3 cellular contexts compared by ENCODE assay signal in the genomic region with DNA sequence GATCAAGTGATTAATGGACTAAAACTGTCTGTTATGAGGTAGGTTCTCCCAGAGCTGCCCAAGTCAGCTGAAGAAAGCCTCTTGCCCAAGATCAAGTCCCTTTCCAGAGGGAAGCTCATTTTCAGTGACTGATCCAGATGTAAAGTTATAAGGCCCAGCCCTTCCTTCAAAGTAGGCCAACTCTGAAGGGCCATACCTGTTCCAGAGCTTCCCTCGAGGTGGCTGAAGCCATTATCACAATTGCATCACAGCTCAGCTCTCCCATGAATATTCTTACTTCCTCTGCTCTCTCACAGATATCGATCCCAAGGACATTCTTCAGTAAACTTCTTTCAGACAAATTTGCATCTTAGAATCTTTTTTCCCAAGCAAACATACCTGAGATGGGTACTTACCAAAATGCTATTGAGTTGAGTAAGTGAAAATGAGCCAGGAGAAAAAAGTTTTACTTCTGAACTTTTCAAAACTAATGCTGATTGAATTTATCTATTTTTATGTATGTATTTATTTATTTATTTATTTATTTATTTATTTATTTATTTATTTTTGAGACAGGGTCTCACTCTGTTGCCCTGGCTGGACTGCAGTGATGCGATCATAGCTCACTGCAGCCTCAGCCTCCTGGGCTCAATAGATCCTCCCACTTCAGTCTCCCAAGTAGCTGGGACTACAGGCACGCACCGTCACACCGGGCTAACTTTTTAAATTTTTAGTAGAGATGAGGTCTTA.
TF ChIP-seq lines count a peak whose summit lies in the region.

No MANE protein-coding gene starts in this region.

TF ChIP-seq in A549, 52 proteins besides CTCF, POLR2A, EP300 and RAD21:
- peak; percentile 78 for TF ChIP-seq ZC3H11A (IDR thresholded peaks at IDR 0.05)
- no peak for TF ChIP-seq ZNF302 (CRISPR knock-in tag; IDR thresholded peaks at IDR 0.05)

TF ChIP-seq in HEK293, 187 proteins besides CTCF, POLR2A, EP300 and RAD21 (continues in another document):
- no peak for TF ChIP-seq ZNF747 (tag by site-specific recombination; IDR thresholded peaks at IDR 0.05)
- TF ChIP-seq ZNF239 (tag by site-specific recombination; IDR thresholded peaks at IDR 0.05) = no peak
- no peak for TF ChIP-seq ZBTB20 (tag by site-specific recombination; IDR thresholded peaks at IDR 0.05)
- no peak for TF ChIP-seq SP2 (tag by site-specific recombination; IDR thresholded peaks at IDR 0.05)
- TF ChIP-seq GLI4 (tag by site-specific recombination; IDR thresholded peaks at IDR 0.05) = no peak
- no peak for TF ChIP-seq ZSCAN18 (tag by site-specific recombination; IDR thresholded peaks at IDR 0.05)
- TF ChIP-seq ZNF426 (tag by site-specific recombination; IDR thresholded peaks at IDR 0.05) = peak; percentile 83
- no peak for TF ChIP-seq ZNF24 (tag by site-specific recombination; IDR thresholded peaks at IDR 0.05)
- TF ChIP-seq ZNF341 (tag by site-specific recombination; IDR thresholded peaks at IDR 0.05; ENCODE audit: low read depth) = no peak
- no peak for TF ChIP-seq ZNF513 (tag by site-specific recombination; IDR thresholded peaks at IDR 0.05)
- TF ChIP-seq, protein P1, sequence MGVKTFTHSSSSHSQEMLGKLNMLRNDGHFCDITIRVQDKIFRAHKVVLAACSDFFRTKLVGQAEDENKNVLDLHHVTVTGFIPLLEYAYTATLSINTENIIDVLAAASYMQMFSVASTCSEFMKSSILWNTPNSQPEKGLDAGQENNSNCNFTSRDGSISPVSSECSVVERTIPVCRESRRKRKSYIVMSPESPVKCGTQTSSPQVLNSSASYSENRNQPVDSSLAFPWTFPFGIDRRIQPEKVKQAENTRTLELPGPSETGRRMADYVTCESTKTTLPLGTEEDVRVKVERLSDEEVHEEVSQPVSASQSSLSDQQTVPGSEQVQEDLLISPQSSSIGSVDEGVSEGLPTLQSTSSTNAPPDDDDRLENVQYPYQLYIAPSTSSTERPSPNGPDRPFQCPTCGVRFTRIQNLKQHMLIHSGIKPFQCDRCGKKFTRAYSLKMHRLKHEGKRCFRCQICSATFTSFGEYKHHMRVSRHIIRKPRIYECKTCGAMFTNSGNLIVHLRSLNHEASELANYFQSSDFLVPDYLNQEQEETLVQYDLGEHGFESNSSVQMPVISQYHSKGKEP (tag by site-specific recombination; IDR thresholded peaks at IDR 0.05) = no peak
- TF ChIP-seq, protein P2, sequence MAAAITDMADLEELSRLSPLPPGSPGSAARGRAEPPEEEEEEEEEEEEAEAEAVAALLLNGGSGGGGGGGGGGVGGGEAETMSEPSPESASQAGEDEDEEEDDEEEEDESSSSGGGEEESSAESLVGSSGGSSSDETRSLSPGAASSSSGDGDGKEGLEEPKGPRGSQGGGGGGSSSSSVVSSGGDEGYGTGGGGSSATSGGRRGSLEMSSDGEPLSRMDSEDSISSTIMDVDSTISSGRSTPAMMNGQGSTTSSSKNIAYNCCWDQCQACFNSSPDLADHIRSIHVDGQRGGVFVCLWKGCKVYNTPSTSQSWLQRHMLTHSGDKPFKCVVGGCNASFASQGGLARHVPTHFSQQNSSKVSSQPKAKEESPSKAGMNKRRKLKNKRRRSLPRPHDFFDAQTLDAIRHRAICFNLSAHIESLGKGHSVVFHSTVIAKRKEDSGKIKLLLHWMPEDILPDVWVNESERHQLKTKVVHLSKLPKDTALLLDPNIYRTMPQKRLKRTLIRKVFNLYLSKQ (tag by site-specific recombination; IDR thresholded peaks at IDR 0.05; ENCODE audit: borderline replicate concordance) = 0 out of 2 replicates have a peak, but pooled peaks have one; percentile 9
- TF ChIP-seq, protein P3, sequence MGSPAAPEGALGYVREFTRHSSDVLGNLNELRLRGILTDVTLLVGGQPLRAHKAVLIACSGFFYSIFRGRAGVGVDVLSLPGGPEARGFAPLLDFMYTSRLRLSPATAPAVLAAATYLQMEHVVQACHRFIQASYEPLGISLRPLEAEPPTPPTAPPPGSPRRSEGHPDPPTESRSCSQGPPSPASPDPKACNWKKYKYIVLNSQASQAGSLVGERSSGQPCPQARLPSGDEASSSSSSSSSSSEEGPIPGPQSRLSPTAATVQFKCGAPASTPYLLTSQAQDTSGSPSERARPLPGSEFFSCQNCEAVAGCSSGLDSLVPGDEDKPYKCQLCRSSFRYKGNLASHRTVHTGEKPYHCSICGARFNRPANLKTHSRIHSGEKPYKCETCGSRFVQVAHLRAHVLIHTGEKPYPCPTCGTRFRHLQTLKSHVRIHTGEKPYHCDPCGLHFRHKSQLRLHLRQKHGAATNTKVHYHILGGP (tag by site-specific recombination; IDR thresholded peaks at IDR 0.05) = no peak
- no peak for TF ChIP-seq ZNF677 (tag by site-specific recombination; IDR thresholded peaks at IDR 0.05)
- TF ChIP-seq ZBTB7A (tag by site-specific recombination; IDR thresholded peaks at IDR 0.05; ENCODE audit: low read depth) = no peak

TF ChIP-seq in K562, 482 proteins besides CTCF, POLR2A, EP300 and RAD21:
- TF ChIP-seq ZNF408 (CRISPR knock-in tag; IDR thresholded peaks at IDR 0.05; ENCODE audit: low read depth) = no peak
- peak; percentile 61; the same call in 1 of the 2 replicates for TF ChIP-seq ZNF121 (CRISPR knock-in tag; conservative IDR thresholded peaks at IDR 0.05)
- TF ChIP-seq PRPF4 (IDR thresholded peaks at IDR 0.05; ENCODE audit: insufficient read depth, low read depth, low read length, poor library complexity, severe bottlenecking) = no peak
- 0 out of 2 replicates have a peak, but pooled peaks have one; percentile 15 for TF ChIP-seq CEBPB (tag; IDR thresholded peaks at IDR 0.05)
- no peak for TF ChIP-seq MTA1 (IDR thresholded peaks at IDR 0.05; ENCODE audit: borderline replicate concordance)
